Comparison of ENCODE assay signal across 14 cellular contexts in genomic region chr14:56294125-56294524, GRCh38.
DNase-seq lines count a peak whose midpoint lies in the region; ATAC-seq and TF ChIP-seq lines count a peak whose summit lies in the region.
"Had no signal": no experiment of that assay in that cellular context is flagged by ENCODE, and none has a peak within 500 bp of the region (broad histone marks: within the 10 kb centered on the region; RNA-seq: fewer than 3 reads in every experiment).

No MANE protein-coding gene starts in this region.

- H3K27ac Mint-ChIP-seq in endodermal cell (no peak overlapping the region), nephron progenitor cell (no peak overlapping the region)
- H3K27ac Mint-ChIP-seq in activated T-helper 1 cell treated with anti-CD3 and anti-CD28 coated beads, Interleukin-12 subunit alpha, Interleukin-12 subunit beta, Interleukin-2, Interleukin-4 antibody, amounts not matched to agents 30 ng/mL and 10 ng/mL and 1 ng/mL, durations not matched to agents 14 hours and 24 hours and 36 hours, result no peak overlapping the region

- no peak overlapping the region for H3K4me3 Mint-ChIP-seq in endodermal cell
- H3K4me3 Mint-ChIP-seq in nephron progenitor cell, result no peak overlapping the region
- no peak overlapping the region for H3K4me3 Mint-ChIP-seq in activated T-helper 1 cell treated with anti-CD3 and anti-CD28 coated beads, Interleukin-12 subunit alpha, Interleukin-12 subunit beta, Interleukin-2, Interleukin-4 antibody, amounts not matched to agents 30 ng/mL and 10 ng/mL and 1 ng/mL, durations not matched to agents 14 hours and 24 hours and 36 hours

- H3K27me3 Mint-ChIP-seq in endodermal cell (ENCODE audit: insufficient read depth), result no peaks in the 10 kb centered on the region
- H3K27me3 Mint-ChIP-seq in nephron progenitor cell (ENCODE audit: low read depth, poor library complexity), result no peaks in the 10 kb centered on the region
- peaks cover 3% of the 10 kb centered on the region for H3K27me3 Mint-ChIP-seq in activated T-helper 1 cell treated with anti-CD3 and anti-CD28 coated beads, Interleukin-12 subunit alpha, Interleukin-12 subunit beta, Interleukin-2, Interleukin-4 antibody, amounts not matched to agents 30 ng/mL and 10 ng/mL and 1 ng/mL, durations not matched to agents 14 hours and 24 hours and 36 hours (ENCODE audit: insufficient read depth)

- WGBS in endodermal cell (ENCODE audit: insufficient coverage in 1 of 2, insufficient read length in 1 of 2), 2 experiments, result 93 to 100% methylated on average over 2 to 5 of the region's 5 CpGs

- intact Hi-C loops in upper lobe of right lung (cut with DNase I) (no loop called here), posterior vena cava (cut with DNase I) (no loop called here)
- intact Hi-C loops in activated T-helper 1 cell treated with anti-CD3 and anti-CD28 coated beads, Interleukin-12 subunit alpha, Interleukin-12 subunit beta, Interleukin-2, Interleukin-4 antibody, amounts not matched to agents 30 ng/mL and 10 ng/mL and 1 ng/mL, durations not matched to agents 14 hours and 24 hours and 36 hours (cut with micrococcal nuclease), result no loop called here

- H3K9me3 Mint-ChIP-seq in endodermal cell (no peaks in the 10 kb centered on the region), nephron progenitor cell (no peaks in the 10 kb centered on the region)
- H3K9me3 Mint-ChIP-seq in activated T-helper 1 cell treated with anti-CD3 and anti-CD28 coated beads, Interleukin-12 subunit alpha, Interleukin-12 subunit beta, Interleukin-2, Interleukin-4 antibody, amounts not matched to agents 30 ng/mL and 10 ng/mL and 1 ng/mL, durations not matched to agents 14 hours and 24 hours and 36 hours, result no peaks in the 10 kb centered on the region

- TF ChIP-seq RAD21 in Ishikawa (IDR thresholded peaks at IDR 0.05; ENCODE audit: low read depth), result peak; percentile 18; the same call in 1 of the 2 replicates

- H3K4me1 ChIP-seq in endodermal cell (ENCODE audit: control insufficient read depth, insufficient read depth, low read length) (no peaks in the 10 kb centered on the region), upper lobe of right lung (no peaks in the 10 kb centered on the region)
- H3K4me1 ChIP-seq: BLaER1 treated with 17β-estradiol and CSF1 and Interleukin-3, amounts not matched to agents 10 nM and 100 nM; sigmoid colon had no signal

- H3K9ac ChIP-seq in endodermal cell (ENCODE audit: extremely low read depth, low read length, poor library complexity, severe bottlenecking), result no peak overlapping the region
- H3K9ac ChIP-seq: BLaER1 treated with 17β-estradiol and CSF1 and Interleukin-3, amounts not matched to agents 10 nM and 100 nM had no signal

- H3K36me3 Mint-ChIP-seq in endodermal cell (ENCODE audit: low read depth) (no peaks in the 10 kb centered on the region), nephron progenitor cell (ENCODE audit: low read depth) (peaks cover 62% of the 10 kb centered on the region)
- H3K36me3 Mint-ChIP-seq in activated T-helper 1 cell treated with anti-CD3 and anti-CD28 coated beads, Interleukin-12 subunit alpha, Interleukin-12 subunit beta, Interleukin-2, Interleukin-4 antibody, amounts not matched to agents 30 ng/mL and 10 ng/mL and 1 ng/mL, durations not matched to agents 14 hours and 24 hours and 36 hours (ENCODE audit: low read depth), result peaks cover 4% of the 10 kb centered on the region

- H3K27me3 ChIP-seq in endodermal cell (ENCODE audit: control insufficient read depth, insufficient read depth, low read length, poor library complexity, severe bottlenecking), result no peaks in the 10 kb centered on the region
- H3K27me3 ChIP-seq in upper lobe of right lung, result no peaks in the 10 kb centered on the region
- H3K27me3 ChIP-seq: BLaER1 treated with 17β-estradiol and CSF1 and Interleukin-3, amounts not matched to agents 10 nM and 100 nM; sigmoid colon had no signal

- TF ChIP-seq CTCF in endodermal cell (conservative IDR thresholded peaks at IDR 0.05), result peak; percentile 56
- no peak for TF ChIP-seq CTCF in upper lobe of right lung (IDR thresholded peaks at IDR 0.05)
- TF ChIP-seq CTCF in nephron progenitor cell (IDR thresholded peaks at IDR 0.05), result no peak

- no peaks in the 10 kb centered on the region for H3K4me1 Mint-ChIP-seq in endodermal cell
- H3K4me1 Mint-ChIP-seq in nephron progenitor cell, result peaks cover 18% of the 10 kb centered on the region
- no peaks in the 10 kb centered on the region for H3K4me1 Mint-ChIP-seq in activated T-helper 1 cell treated with anti-CD3 and anti-CD28 coated beads, Interleukin-12 subunit alpha, Interleukin-12 subunit beta, Interleukin-2, Interleukin-4 antibody, amounts not matched to agents 30 ng/mL and 10 ng/mL and 1 ng/mL, durations not matched to agents 14 hours and 24 hours and 36 hours (ENCODE audit: low read depth)

- peak; percentile 39 for ATAC-seq in upper lobe of right lung
- ATAC-seq: esophagus mucosa, Right ventricle myocardium inferior had no signal

- H3K27ac ChIP-seq in endodermal cell (ENCODE audit: low read depth, low read length), result no peak overlapping the region
- no peak overlapping the region for H3K27ac ChIP-seq in upper lobe of right lung
- H3K27ac ChIP-seq: BLaER1 treated with 17β-estradiol and CSF1 and Interleukin-3, amounts not matched to agents 10 nM and 100 nM; sigmoid colon had no signal

- H3K36me3 ChIP-seq in endodermal cell (ENCODE audit: control insufficient read depth, insufficient read depth, low read length) (no peaks in the 10 kb centered on the region), upper lobe of right lung (peaks cover 35% of the 10 kb centered on the region)

- no peak overlapping the region for H3K4me3 ChIP-seq in endodermal cell (ENCODE audit: low read length)
- no peak overlapping the region for H3K4me3 ChIP-seq in upper lobe of right lung
- H3K4me3 ChIP-seq: BLaER1 treated with 17β-estradiol and CSF1 and Interleukin-3, amounts not matched to agents 10 nM and 100 nM; sigmoid colon had no signal

- TF ChIP-seq EP300 in Ishikawa (IDR thresholded peaks at IDR 0.05; ENCODE audit: borderline replicate concordance), result no peak

- peak; percentile 15 for DNase-seq in stimulated activated CD4-positive, alpha-beta T cell treated with anti-CD3 and anti-CD28 coated beads, Interleukin-15, amount 100 ng/mL, for 24 hours
- no peak for DNase-seq in stimulated activated CD4-positive, alpha-beta T cell treated with anti-CD3 and anti-CD28 coated beads, Interleukin-2, amount 100 ng/mL, for 24 hours
- peak; percentile 56 for DNase-seq in endodermal cell
- DNase-seq in upper lobe of right lung, result no peak
- no peak for DNase-seq in posterior vena cava (ENCODE audit: low spot score)
- no peak for DNase-seq in nephron progenitor cell
- DNase-seq in activated T-helper 1 cell treated with anti-CD3 and anti-CD28 coated beads, Interleukin-12 subunit alpha, Interleukin-12 subunit beta, Interleukin-2, Interleukin-4 antibody, amounts not matched to agents 30 ng/mL and 10 ng/mL and 1 ng/mL, durations not matched to agents 14 hours and 24 hours and 36 hours (ENCODE audit: low spot score), result no peak
- DNase-seq: activated effector memory CD4-positive, alpha-beta T cell treated with anti-CD3 and anti-CD28 coated beads, Interleukin-2, amount 50 U/mL, for 16 hours; NCI-H1436; sigmoid colon had no signal

- H3K9me3 ChIP-seq in endodermal cell (ENCODE audit: control insufficient read depth, low read length) (no peaks in the 10 kb centered on the region), upper lobe of right lung (no peaks in the 10 kb centered on the region)
- H3K9me3 ChIP-seq: BLaER1 treated with 17β-estradiol and CSF1 and Interleukin-3, amounts not matched to agents 10 nM and 100 nM; sigmoid colon had no signal

TF ChIP-seq in Ishikawa, 13 proteins besides CTCF, POLR2A, EP300 and RAD21 (continues in another document):
- no peak for TF ChIP-seq MAX (IDR thresholded peaks at IDR 0.05)
- no peak for TF ChIP-seq TCF12 (IDR thresholded peaks at IDR 0.05; ENCODE audit: low read depth)
- TF ChIP-seq, protein P1, sequence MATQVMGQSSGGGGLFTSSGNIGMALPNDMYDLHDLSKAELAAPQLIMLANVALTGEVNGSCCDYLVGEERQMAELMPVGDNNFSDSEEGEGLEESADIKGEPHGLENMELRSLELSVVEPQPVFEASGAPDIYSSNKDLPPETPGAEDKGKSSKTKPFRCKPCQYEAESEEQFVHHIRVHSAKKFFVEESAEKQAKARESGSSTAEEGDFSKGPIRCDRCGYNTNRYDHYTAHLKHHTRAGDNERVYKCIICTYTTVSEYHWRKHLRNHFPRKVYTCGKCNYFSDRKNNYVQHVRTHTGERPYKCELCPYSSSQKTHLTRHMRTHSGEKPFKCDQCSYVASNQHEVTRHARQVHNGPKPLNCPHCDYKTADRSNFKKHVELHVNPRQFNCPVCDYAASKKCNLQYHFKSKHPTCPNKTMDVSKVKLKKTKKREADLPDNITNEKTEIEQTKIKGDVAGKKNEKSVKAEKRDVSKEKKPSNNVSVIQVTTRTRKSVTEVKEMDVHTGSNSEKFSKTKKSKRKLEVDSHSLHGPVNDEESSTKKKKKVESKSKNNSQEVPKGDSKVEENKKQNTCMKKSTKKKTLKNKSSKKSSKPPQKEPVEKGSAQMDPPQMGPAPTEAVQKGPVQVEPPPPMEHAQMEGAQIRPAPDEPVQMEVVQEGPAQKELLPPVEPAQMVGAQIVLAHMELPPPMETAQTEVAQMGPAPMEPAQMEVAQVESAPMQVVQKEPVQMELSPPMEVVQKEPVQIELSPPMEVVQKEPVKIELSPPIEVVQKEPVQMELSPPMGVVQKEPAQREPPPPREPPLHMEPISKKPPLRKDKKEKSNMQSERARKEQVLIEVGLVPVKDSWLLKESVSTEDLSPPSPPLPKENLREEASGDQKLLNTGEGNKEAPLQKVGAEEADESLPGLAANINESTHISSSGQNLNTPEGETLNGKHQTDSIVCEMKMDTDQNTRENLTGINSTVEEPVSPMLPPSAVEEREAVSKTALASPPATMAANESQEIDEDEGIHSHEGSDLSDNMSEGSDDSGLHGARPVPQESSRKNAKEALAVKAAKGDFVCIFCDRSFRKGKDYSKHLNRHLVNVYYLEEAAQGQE (IDR thresholded peaks at IDR 0.05; ENCODE audit: low read depth), result no peak
- no peak for TF ChIP-seq YY1 (IDR thresholded peaks at IDR 0.05; ENCODE audit: low read depth)
- TF ChIP-seq CEBPB (IDR thresholded peaks at IDR 0.05), result no peak
- no peak for TF ChIP-seq TAF1 (IDR thresholded peaks at IDR 0.05; ENCODE audit: low read depth)
- no peak for TF ChIP-seq FOXM1 (IDR thresholded peaks at IDR 0.05; ENCODE audit: borderline replicate concordance, low read depth)
- no peak for TF ChIP-seq USF1 (IDR thresholded peaks at IDR 0.05)
- no peak for TF ChIP-seq NFIC (IDR thresholded peaks at IDR 0.05)

Comparison
In these comparisons a context has a peak if more than half of its experiments do, and no peak if none do; other contexts are left out.
1. DNase-seq: peak in stimulated activated CD4-positive, alpha-beta T cell treated with anti-CD3 and anti-CD28 coated beads, Interleukin-15, amount 100 ng/mL, for 24 hours (single experiment) and endodermal cell (single experiment); none in stimulated activated CD4-positive, alpha-beta T cell treated with anti-CD3 and anti-CD28 coated beads, Interleukin-2, amount 100 ng/mL, for 24 hours (0 of 2), upper lobe of right lung (single experiment), posterior vena cava (single experiment), nephron progenitor cell (single experiment) and activated T-helper 1 cell treated with anti-CD3 and anti-CD28 coated beads, Interleukin-12 subunit alpha, Interleukin-12 subunit beta, Interleukin-2, Interleukin-4 antibody, amounts not matched to agents 30 ng/mL and 10 ng/mL and 1 ng/mL, durations not matched to agents 14 hours and 24 hours and 36 hours (single experiment).